Comparison of ENCODE assay signal across 8 cellular contexts in the genomic region with DNA sequence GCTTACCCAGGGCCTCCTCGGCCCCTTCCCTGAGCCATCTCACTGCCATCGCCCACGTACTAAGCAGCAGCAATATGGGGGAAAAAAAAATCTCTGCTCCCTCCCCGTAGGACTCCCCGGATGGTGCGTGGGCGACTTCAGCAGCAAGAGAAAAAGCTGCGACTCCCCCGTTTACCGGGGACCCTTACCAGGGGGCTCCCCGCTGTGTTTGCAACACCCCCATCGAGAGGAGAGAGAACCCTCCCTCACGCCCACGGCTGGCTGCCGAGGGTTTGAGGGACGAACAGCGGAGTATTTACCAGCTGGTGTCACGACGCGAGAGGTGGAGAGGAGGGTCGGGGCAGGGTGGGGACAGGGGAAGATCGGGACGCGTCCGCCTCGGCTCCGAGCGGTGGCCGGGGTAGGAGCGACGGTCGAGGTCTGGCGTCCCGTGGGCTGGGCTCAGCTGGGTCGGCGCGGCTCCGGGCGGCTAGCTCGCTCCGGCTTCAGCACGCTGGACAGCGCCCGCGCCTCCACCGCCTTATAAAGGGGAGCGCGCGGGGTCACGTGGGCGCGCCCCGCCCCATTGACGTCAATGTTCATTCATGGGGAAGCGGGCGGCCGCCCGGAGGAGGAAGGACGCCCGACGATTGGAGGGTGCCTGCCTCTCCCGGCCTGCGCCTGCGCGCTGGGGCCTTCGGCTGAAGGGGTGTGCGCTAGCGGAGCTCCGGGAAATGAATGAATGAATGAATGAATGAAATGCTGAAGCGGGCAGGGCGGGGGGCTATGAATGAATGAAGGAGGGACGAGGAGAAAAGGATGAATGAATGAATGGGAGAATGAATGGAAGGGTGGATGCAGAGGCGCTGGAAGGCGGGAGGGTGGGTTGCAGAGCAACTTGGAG. TPM values are rescaled to one million over a fixed set of nuclear protein-coding genes. Genes with fewer than 3 reads are reported as not detected.
A peak's percentile ranks its signal among the peaks of the same experiment; 100 is the strongest.
DNase-seq lines count a peak whose midpoint lies in the region; ATAC-seq and TF ChIP-seq lines count a peak whose summit lies in the region.

TSS of gene VGF (minus strand) at position 495 of the 883 bp plus-strand sequence. CDS start 726 bp downstream, outside the sequence.

- no peak within 1 kb of the TSS for H3K27ac ChIP-seq in rectal smooth muscle tissue (ENCODE audit: low read depth, low read length)
- no peak within 1 kb of the TSS for H3K27ac ChIP-seq in aorta (ENCODE audit: low read depth in 1 of 2, low read length in 2 of 2)

- ATAC-seq in HG02852 (IDR thresholded peaks at IDR 0.05; ENCODE audit: unreplicated experiment) (peak; percentile 81), T-helper 17 cell (peak; percentile 91), left ventricle myocardium superior (peak; percentile 94), aorta (ENCODE audit: low FRiP score) (peak; percentile 92)

- no peak for TF ChIP-seq CTCF in GM10248 (IDR thresholded peaks at IDR 0.05; ENCODE audit: control extremely low read depth, extremely low read depth, low read depth, missing control alignments)

- H3K4me3 Mint-ChIP-seq in T-helper 17 cell: peak within 1 kb of the TSS; percentile 75

- H3K27me3 ChIP-seq in rectal smooth muscle tissue (ENCODE audit: control insufficient read depth, insufficient read depth, low read length) (peaks cover 58% of the 10 kb centered on the region), aorta (ENCODE audit: control insufficient read depth in 1 of 2, insufficient read depth in 2 of 2, low read length in 1 of 2) (peaks cover 0 to 11% of the 10 kb centered on the region in 2 donors)

- H3K9ac ChIP-seq in rectal smooth muscle tissue (ENCODE audit: low read length): no peak within 1 kb of the TSS

- intact Hi-C loops in left ventricle myocardium superior (cut with micrococcal nuclease): no loop called here
- intact Hi-C loops in aorta (cut with DNase I): loop anchor here in 1 of 2 donors (10.0 kb wide), 1 partner anchor 271 kb away; the partner anchor contains the start of gene ACHE

- 2% methylated on average over 69 to 74 of the region's 74 CpGs for WGBS in aorta, 2 donors

- DNase-seq in GM10248 (ENCODE audit: extremely low spot score) (peak; percentile 97), NCI-H187 (lab: John Stamatoyannopoulos, UW) (peak; percentile 93 to 97), T-helper 17 cell (peak; percentile 85 to 93 (median 90)), amniotic epithelial cell (ENCODE audit: low read depth) (peak; percentile 82), left ventricle myocardium superior (peak; percentile 96), aorta (peak; percentile 95 to 98)

- peaks cover 2% of the 10 kb centered on the region for H3K36me3 ChIP-seq in rectal smooth muscle tissue (ENCODE audit: control insufficient read depth, insufficient read depth, low read length)
- no peaks in the 10 kb centered on the region for H3K36me3 ChIP-seq in aorta (ENCODE audit: control insufficient read depth in 1 of 2, insufficient read depth in 2 of 2, low read length in 1 of 2)

- CTCF ChIA-PET in GM10248 (lab: Yijun Ruan, JAX): interaction anchor here (1.0 to 2.2 kb wide), 7 partner anchors 8 to 117 kb away, joined by 3 to 13 read pairs (median 4); no protein-coding TSS in a partner anchor

- H3K4me3 ChIP-seq in rectal smooth muscle tissue (ENCODE audit: low read length) (peak within 1 kb of the TSS; percentile 47), aorta (ENCODE audit: low read length in 2 of 2) (no peak within 1 kb of the TSS)

- peaks cover 42% of the 10 kb centered on the region for H3K4me1 Mint-ChIP-seq in T-helper 17 cell

- H3K27ac Mint-ChIP-seq in T-helper 17 cell: peak within 1 kb of the TSS; percentile 84

- peaks cover 54% of the 10 kb centered on the region for H3K27me3 Mint-ChIP-seq in T-helper 17 cell

- POLR2A ChIA-PET in GM10248 (lab: Yijun Ruan, JAX): interaction anchor here (0.6 to 0.7 kb wide), 2 partner anchors 11 to 70 kb away, joined by 3 read pairs; partner anchors contain the start of gene AP1S1

- H3K9me3 ChIP-seq in T-helper 17 cell (ENCODE audit: control insufficient read depth, low read length, poor library complexity, severe bottlenecking) (no peaks in the 10 kb centered on the region), aorta (ENCODE audit: control insufficient read depth, low read length) (no peaks in the 10 kb centered on the region)

- peaks cover 16% of the 10 kb centered on the region for H3K36me3 Mint-ChIP-seq in T-helper 17 cell (ENCODE audit: low read depth)

- H3K4me1 ChIP-seq in rectal smooth muscle tissue (ENCODE audit: control insufficient read depth, insufficient read depth, low read length) (peaks cover 2% of the 10 kb centered on the region), aorta (ENCODE audit: control insufficient read depth in 1 of 2, insufficient read depth in 2 of 2, low read length in 2 of 2) (no peaks in the 10 kb centered on the region)

RNA-seq across cellular contexts. Expression of gene VGF, which starts in this region (rescaled TPM):
- total RNA-seq in T-helper 17 cell (not detected), left ventricle myocardium superior (not detected), aorta (not detected)
- polyA plus RNA-seq in aorta: not detected

Comparison
In these comparisons a context has a peak if more than half of its experiments do, and no peak if none do; other contexts are left out.
1. Peak in DNase-seq and ATAC-seq in T-helper 17 cell; RNA of the gene not detected or under 1 TPM.
2. Peak in DNase-seq and ATAC-seq in left ventricle myocardium superior; RNA of the gene not detected or under 1 TPM.
3. Peak in DNase-seq and ATAC-seq in aorta; RNA of the gene not detected or under 1 TPM.